ENCODE assay signal across 8 cellular contexts in the genomic region with DNA sequence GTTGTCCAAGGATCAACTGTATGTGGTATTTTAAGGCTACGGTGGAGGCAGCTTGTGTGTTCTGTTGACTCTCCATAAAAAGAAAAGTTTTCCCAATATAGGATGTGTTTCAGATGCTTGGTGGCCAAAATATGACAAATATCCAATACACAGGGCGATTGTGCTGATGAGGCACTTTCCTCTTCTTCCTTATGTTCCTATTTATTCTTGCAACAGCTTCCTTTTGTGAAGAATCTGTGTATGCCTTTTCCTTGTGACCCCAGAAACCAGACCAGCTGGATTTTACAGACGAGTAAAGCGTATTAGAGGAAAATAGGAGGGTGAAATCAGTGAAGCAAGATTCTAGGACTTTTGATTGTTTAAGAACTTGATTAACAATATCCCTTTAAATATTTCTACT.
"Had no signal": no experiment of that assay in that cellular context is flagged by ENCODE, and none has a peak within 500 bp of the region (broad histone marks: within the 10 kb centered on the region; RNA-seq: fewer than 3 reads in every experiment).

No MANE protein-coding gene starts in this region.

- DNase-seq: GM23248, GOT3, H9, HCEC 1CT, Kasumi-1, KG1 had no signal

- H3K27ac ChIP-seq: GM23248, HL-60 had no signal

- H3K9ac ChIP-seq: GM23248 had no signal

- H2AFZ ChIP-seq: GM23248 had no signal

- FAIRE-seq: H54 had no signal

- H3K4me3 ChIP-seq: GM23248 had no signal
